In the genomic region with DNA sequence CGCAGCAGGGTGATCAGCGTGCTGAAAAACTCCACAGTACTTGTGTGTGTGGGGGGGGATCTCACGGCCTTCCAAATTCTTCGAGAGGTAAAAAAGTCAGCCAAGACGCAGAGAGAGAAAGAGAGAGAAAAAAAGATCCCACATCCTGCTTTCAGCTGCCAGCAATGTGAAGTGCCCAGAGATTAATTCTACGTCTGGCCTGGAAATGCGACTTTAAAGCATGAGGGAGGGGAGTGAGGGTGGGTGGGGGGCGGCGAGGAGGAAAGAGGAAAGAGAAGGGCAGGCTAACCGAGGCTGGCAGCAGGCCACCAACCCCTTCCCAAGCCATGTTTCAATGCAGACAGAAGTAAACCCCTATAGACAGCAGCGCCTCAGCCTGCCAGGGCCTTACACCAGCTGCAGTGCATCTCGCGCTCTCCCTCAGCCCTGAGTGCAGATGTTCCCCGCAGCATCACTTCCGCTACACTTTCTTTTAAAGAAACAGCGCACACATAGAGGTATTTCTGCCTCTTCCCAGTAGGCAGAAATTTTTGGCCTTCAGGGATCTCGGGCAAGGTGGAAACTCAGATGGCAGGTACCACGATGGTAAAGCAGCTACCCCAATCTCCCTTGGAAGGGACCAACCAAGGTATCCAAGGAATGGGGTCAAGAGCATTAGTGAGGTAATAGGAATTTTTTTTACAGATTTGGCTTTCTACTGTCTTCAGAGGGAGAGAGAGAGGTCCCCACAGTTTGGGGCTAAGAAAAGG, we compare ENCODE assay signal across 8 cellular contexts.
A peak's percentile ranks its signal among the peaks of the same experiment; 100 is the strongest.
DNase-seq lines count a peak whose midpoint lies in the region; ATAC-seq, FAIRE-seq and TF ChIP-seq lines count a peak whose summit lies in the region.

No MANE protein-coding gene starts in this region.

- H3K27ac Mint-ChIP-seq in activated naive CD8-positive, alpha-beta T cell, result peak overlapping the region; percentile 98

- H3K27me3 Mint-ChIP-seq in activated naive CD8-positive, alpha-beta T cell, result no peaks in the 10 kb centered on the region

- intact Hi-C loops in left cardiac atrium (cut with DNase I), result no loop called here

- peak; percentile 98 for FAIRE-seq in GM12891 (lab: Jason Lieb, UNC)
- FAIRE-seq in small intestine (lab: Jason Lieb, UNC), result no peak

- peak overlapping the region; percentile 89 for H3K4me3 Mint-ChIP-seq in activated naive CD8-positive, alpha-beta T cell

- peak; percentile 92 for TF ChIP-seq POLR2A in GM12891 (IDR thresholded peaks at IDR 0.05; ENCODE audit: low read depth, low read length)

- 25 to 74% (median 56%) methylated on average over 18 of the region's 18 CpGs for WGBS in small intestine, 3 donors

- ATAC-seq in HG02642 (IDR thresholded peaks at IDR 0.05; ENCODE audit: poor library complexity, unreplicated experiment), result peak; percentile 89
- ATAC-seq in left cardiac atrium, result peak; percentile 68 to 82

- no peak overlapping the region for H3K4me3 ChIP-seq in small intestine (ENCODE audit: low read depth in 1 of 2, low read length in 2 of 2)

- DNase-seq in GM12891 (ENCODE audit: insufficient read length, low spot score) (peak; percentile 60), SK-N-DZ (ENCODE audit: low spot score) (peak; percentile 68), left cardiac atrium (peak; percentile 74), small intestine (peak; percentile 59), NCI-H446 treated with DMSO at 0.1 percent for 48 hours (lab: John Stamatoyannopoulos, UW) (no peak), NOMO-1 treated with DMSO at 0.1 percent for 48 hours (lab: John Stamatoyannopoulos, UW; ENCODE audit: unreplicated experiment) (no peak)

- H3K9me3 ChIP-seq in small intestine (ENCODE audit: control insufficient read depth, low read depth), result no peaks in the 10 kb centered on the region

- H3K27ac ChIP-seq in small intestine (ENCODE audit: low read depth in 1 of 2, low read length in 1 of 2), result peak overlapping the region; percentile 75 to 92

- no peaks in the 10 kb centered on the region for H3K9me3 Mint-ChIP-seq in activated naive CD8-positive, alpha-beta T cell (ENCODE audit: low read depth)

- H3K4me1 ChIP-seq in small intestine (ENCODE audit: control insufficient read depth in 2 of 2, insufficient read depth in 1 of 2, low read depth in 1 of 2, low read length in 1 of 2), result peaks cover 0 to 8% of the 10 kb centered on the region in 2 donors

- H3K36me3 ChIP-seq in small intestine (ENCODE audit: control insufficient read depth in 2 of 2, insufficient read depth in 2 of 2, low read length in 2 of 2), result no peaks in the 10 kb centered on the region

- H3K36me3 Mint-ChIP-seq in activated naive CD8-positive, alpha-beta T cell, result peaks cover 4% of the 10 kb centered on the region

- H3K4me1 Mint-ChIP-seq in activated naive CD8-positive, alpha-beta T cell (ENCODE audit: low read depth), result peaks cover 59% of the 10 kb centered on the region

- no peaks in the 10 kb centered on the region for H3K27me3 ChIP-seq in small intestine (ENCODE audit: control insufficient read depth in 2 of 2, insufficient read depth in 2 of 2, low read length in 2 of 2)

TF ChIP-seq in GM12891, 5 proteins besides CTCF, POLR2A, EP300 and RAD21:
- peak; percentile 81 for TF ChIP-seq TAF1 (IDR thresholded peaks at IDR 0.05; ENCODE audit: low read depth, low read length)
- TF ChIP-seq PAX5 (IDR thresholded peaks at IDR 0.05; ENCODE audit: insufficient read depth, low read length, severe bottlenecking), result no peak
- peak; percentile 95 for TF ChIP-seq POLR2AphosphoS5 (IDR thresholded peaks at IDR 0.05; ENCODE audit: low read depth, low read length)
- TF ChIP-seq SPI1 (IDR thresholded peaks at IDR 0.05; ENCODE audit: low read depth, low read length), result peak; percentile 50; the same call in 1 of the 2 replicates
- TF ChIP-seq POU2F2 (IDR thresholded peaks at IDR 0.05; ENCODE audit: low read depth, low read length), result peak; percentile 63; the same call in 1 of the 2 replicates

Comparison
In these comparisons a context has a peak if more than half of its experiments do, and no peak if none do; other contexts are left out.
1. DNase-seq: peak in GM12891 (single experiment), SK-N-DZ (single experiment), left cardiac atrium (single experiment) and small intestine (single experiment); none in NCI-H446 treated with DMSO at 0.1 percent for 48 hours (single experiment) and NOMO-1 treated with DMSO at 0.1 percent for 48 hours (single experiment).